In genomic region chr15:77009646-77010311, GRCh38 we compare ENCODE assay signal across 14 cellular contexts. TPM values are rescaled to one million over a fixed set of nuclear protein-coding genes. Genes with fewer than 3 reads are reported as not detected.
DNase-seq lines count a peak whose midpoint lies in the region; ATAC-seq and TF ChIP-seq lines count a peak whose summit lies in the region.
"Had no signal": no experiment of that assay in that cellular context is flagged by ENCODE, and none has a peak within 500 bp of the region (broad histone marks: within the 10 kb centered on the region; RNA-seq: fewer than 3 reads in every experiment).

No MANE protein-coding gene starts in this region.

- H3K27ac Mint-ChIP-seq in activated T-helper 2 cell treated with anti-CD3 and anti-CD28 coated beads, Interferon-gamma antibody, Interleukin-2, Interleukin-4, amounts not matched to agents 10 μg/mL and 5 μg/mL and 100 μg/mL, durations not matched to agents 14 hours and 24 hours and 36 hours = peak overlapping the region; percentile 74
- H3K27ac Mint-ChIP-seq: GM23338 had no signal

- no peaks in the 10 kb centered on the region for H3K9me3 Mint-ChIP-seq in activated T-helper 2 cell treated with anti-CD3 and anti-CD28 coated beads, Interferon-gamma antibody, Interleukin-2, Interleukin-4, amounts not matched to agents 10 μg/mL and 5 μg/mL and 100 μg/mL, durations not matched to agents 14 hours and 24 hours and 36 hours
- H3K9me3 Mint-ChIP-seq: GM23338 had no signal

- H3K4me2 ChIP-seq in BLaER1 treated with 17β-estradiol and CSF1 and Interleukin-3, amounts not matched to agents 10 nM and 100 nM = peak overlapping the region; percentile 35 to 100 (median 75)
- H3K4me2 ChIP-seq: GM23338 had no signal

- no peaks in the 10 kb centered on the region for H3K27me3 Mint-ChIP-seq in activated T-helper 2 cell treated with anti-CD3 and anti-CD28 coated beads, Interferon-gamma antibody, Interleukin-2, Interleukin-4, amounts not matched to agents 10 μg/mL and 5 μg/mL and 100 μg/mL, durations not matched to agents 14 hours and 24 hours and 36 hours (ENCODE audit: low read depth)

- intact Hi-C loops in activated T-helper 2 cell treated with anti-CD3 and anti-CD28 coated beads, Interferon-gamma antibody, Interleukin-2, Interleukin-4, amounts not matched to agents 10 μg/mL and 5 μg/mL and 100 μg/mL, durations not matched to agents 14 hours and 24 hours and 36 hours (cut with micrococcal nuclease) = no loop called here
- intact Hi-C loops in mucosa of descending colon (cut with DNase I, micrococcal nuclease) = no loop called here

- TF ChIP-seq CTCF in mucosa of descending colon (IDR thresholded peaks at IDR 0.05) = no peak

- no peak overlapping the region; a peak in 1 of 20 replicates for H3K4me3 ChIP-seq in BLaER1 treated with 17β-estradiol and CSF1 and Interleukin-3, amounts not matched to agents 10 nM and 100 nM
- no peak overlapping the region for H3K4me3 ChIP-seq in mucosa of descending colon
- H3K4me3 ChIP-seq: GM23338, tibial nerve had no signal

- no peaks in the 10 kb centered on the region for H3K27me3 ChIP-seq in BLaER1 treated with 17β-estradiol and CSF1 and Interleukin-3, amounts not matched to agents 10 nM and 100 nM
- H3K27me3 ChIP-seq: tibial nerve had no signal

- H3K4me1 ChIP-seq in BLaER1 treated with 17β-estradiol and CSF1 and Interleukin-3, amounts not matched to agents 10 nM and 100 nM = peaks cover 52 to 98% (median 95%) of the 10 kb centered on the region in 10 experiments
- no peaks in the 10 kb centered on the region for H3K4me1 ChIP-seq in mucosa of descending colon (ENCODE audit: low read depth)

- peak; percentile 75 for DNase-seq in GM03348 (ENCODE audit: low spot score)
- DNase-seq in activated T-helper 2 cell treated with anti-CD3 and anti-CD28 coated beads, Interferon-gamma antibody, Interleukin-2, Interleukin-4, amounts not matched to agents 10 μg/mL and 5 μg/mL and 100 μg/mL, durations not matched to agents 14 hours and 24 hours and 36 hours (ENCODE audit: low spot score) = no peak
- DNase-seq in mucosa of descending colon = peak in 2 of 3 donors; percentile 18 to 36
- DNase-seq in AML-193 (lab: John Stamatoyannopoulos, UW) = no peak
- DNase-seq in C1 segment of cervical spinal cord (lab: John Stamatoyannopoulos, UW) = no peak
- DNase-seq: activated CD8-positive, alpha-beta memory T cell treated with anti-CD3 and anti-CD28 coated beads for 24 hours; glutamatergic neuron; NCI-H2171; small intestine had no signal

- peak overlapping the region in 10 of 11 experiments; percentile 32 to 98 (median 58); a peak in 20 of 22 replicates for H3K27ac ChIP-seq in BLaER1 treated with 17β-estradiol and CSF1 and Interleukin-3, amounts not matched to agents 10 nM and 100 nM
- H3K27ac ChIP-seq: tibial nerve had no signal

- peak overlapping the region in 10 of 11 experiments; percentile 11 to 57 (median 40); a peak in 13 of 22 replicates for H3K9ac ChIP-seq in BLaER1 treated with 17β-estradiol and CSF1 and Interleukin-3, amounts not matched to agents 10 nM and 100 nM

- peaks cover 60% of the 10 kb centered on the region for H3K4me1 Mint-ChIP-seq in activated T-helper 2 cell treated with anti-CD3 and anti-CD28 coated beads, Interferon-gamma antibody, Interleukin-2, Interleukin-4, amounts not matched to agents 10 μg/mL and 5 μg/mL and 100 μg/mL, durations not matched to agents 14 hours and 24 hours and 36 hours (ENCODE audit: low read depth)
- H3K4me1 Mint-ChIP-seq: GM23338 had no signal

- H3K4me3 Mint-ChIP-seq in activated T-helper 2 cell treated with anti-CD3 and anti-CD28 coated beads, Interferon-gamma antibody, Interleukin-2, Interleukin-4, amounts not matched to agents 10 μg/mL and 5 μg/mL and 100 μg/mL, durations not matched to agents 14 hours and 24 hours and 36 hours (ENCODE audit: low read depth) = no peak overlapping the region
- H3K4me3 Mint-ChIP-seq: GM23338 had no signal

- H3K9me3 ChIP-seq in BLaER1 treated with 17β-estradiol and CSF1 and Interleukin-3, amounts not matched to agents 10 nM and 100 nM (replicated peaks in 1 of 11) = no peaks in the 10 kb centered on the region
- H3K9me3 ChIP-seq in mucosa of descending colon = no peaks in the 10 kb centered on the region
- H3K9me3 ChIP-seq: tibial nerve had no signal

- peaks cover 0 to 82% (median 67%) of the 10 kb centered on the region in 11 experiments; a peak in 17 of 22 replicates for H3K36me3 ChIP-seq in BLaER1 treated with 17β-estradiol and CSF1 and Interleukin-3, amounts not matched to agents 10 nM and 100 nM
- no peaks in the 10 kb centered on the region for H3K36me3 ChIP-seq in mucosa of descending colon (ENCODE audit: low read depth)
- H3K36me3 ChIP-seq: tibial nerve had no signal

- peaks cover 0 to 87% (median 43%) of the 10 kb centered on the region in 11 experiments; a peak in 19 of 22 replicates for H4K20me1 ChIP-seq in BLaER1 treated with 17β-estradiol and CSF1 and Interleukin-3, amounts not matched to agents 10 nM and 100 nM

- H3K36me3 Mint-ChIP-seq in activated T-helper 2 cell treated with anti-CD3 and anti-CD28 coated beads, Interferon-gamma antibody, Interleukin-2, Interleukin-4, amounts not matched to agents 10 μg/mL and 5 μg/mL and 100 μg/mL, durations not matched to agents 14 hours and 24 hours and 36 hours (ENCODE audit: low read depth) = peaks cover 67% of the 10 kb centered on the region

- ATAC-seq in mucosa of descending colon (peak; percentile 12), GM21576 (IDR thresholded peaks at IDR 0.05; ENCODE audit: unreplicated experiment) (no peak)
- ATAC-seq: GM23338 had no signal

RNA-seq across cellular contexts. Expression of gene PSTPIP1, which starts 14.9 kb away (rescaled TPM):
- 167 and 169 TPM in 2 replicates for total RNA-seq in activated T-helper 2 cell treated with anti-CD3 and anti-CD28 coated beads, Interferon-gamma antibody, Interleukin-2, Interleukin-4, amounts not matched to agents 10 μg/mL and 5 μg/mL and 100 μg/mL, durations not matched to agents 14 hours and 24 hours and 36 hours
- 1 to 10 TPM; 4.4 to 8.2 (median 6.3) TPM for total RNA-seq in mucosa of descending colon
- total RNA-seq: M059J had no signal

Comparison
In these comparisons a context has a peak if more than half of its experiments do, and no peak if none do; other contexts are left out.
1. DNase-seq: peak in GM03348 (single experiment) and mucosa of descending colon (2 of 3); none in activated T-helper 2 cell treated with anti-CD3 and anti-CD28 coated beads, Interferon-gamma antibody, Interleukin-2, Interleukin-4, amounts not matched to agents 10 μg/mL and 5 μg/mL and 100 μg/mL, durations not matched to agents 14 hours and 24 hours and 36 hours (single experiment), AML-193 (0 of 2) and C1 segment of cervical spinal cord (0 of 14).
2. RNA of gene PSTPIP1, which starts 14.9 kb away (total RNA-seq): 167 to 169 TPM in activated T-helper 2 cell treated with anti-CD3 and anti-CD28 coated beads, Interferon-gamma antibody, Interleukin-2, Interleukin-4, amounts not matched to agents 10 μg/mL and 5 μg/mL and 100 μg/mL, durations not matched to agents 14 hours and 24 hours and 36 hours; 4.4 to 8.2 TPM in mucosa of descending colon; every median in the first group is over 10 times any median in the second.